In the genomic region with DNA sequence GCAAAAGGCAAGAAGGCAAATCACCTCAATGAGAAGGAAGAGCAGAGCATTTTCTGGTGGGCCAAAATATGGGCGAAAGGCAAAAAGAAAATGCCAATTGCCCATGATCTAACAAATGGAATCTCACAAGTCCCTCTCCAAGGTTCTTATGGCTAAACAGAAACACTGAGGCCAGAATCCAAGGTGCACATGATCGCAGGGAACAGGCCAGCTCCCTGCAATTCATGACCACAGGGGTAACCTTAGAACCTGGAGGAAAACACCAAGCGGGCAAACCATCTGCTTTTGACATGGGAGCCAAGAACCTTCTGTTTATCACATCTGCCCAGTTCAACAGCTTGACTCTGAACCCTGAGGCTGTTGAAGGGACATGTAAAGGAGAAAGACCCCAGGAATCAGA, we compare ENCODE assay signal across 16 cellular contexts.
A peak's percentile ranks its signal among the peaks of the same experiment; 100 is the strongest.
DNase-seq lines count a peak whose midpoint lies in the region; TF ChIP-seq lines count a peak whose summit lies in the region.
"Had no signal": no experiment of that assay in that cellular context is flagged by ENCODE, and none has a peak within 500 bp of the region (broad histone marks: within the 10 kb centered on the region; RNA-seq: fewer than 3 reads in every experiment).

No MANE protein-coding gene starts in this region.

- POLR2A ChIA-PET in activated CD4-positive, alpha-beta memory T cell treated with anti-CD3 and anti-CD28 coated beads, Interleukin-2, amount 10 ng/mL, durations not matched to agents 7 days and 5 days (lab: Charles Lee), result no interaction called here

- intact Hi-C loops in sigmoid colon (cut with DNase I) (no loop called here), lower leg skin (cut with DNase I; ENCODE audit: low total_unique reads) (no loop called here)

- H3K27me3 Mint-ChIP-seq in glutamatergic neuron (ENCODE audit: unreplicated experiment), result peaks cover 3% of the 10 kb centered on the region
- H3K27me3 Mint-ChIP-seq in activated CD4-positive, alpha-beta memory T cell treated with anti-CD3 and anti-CD28 coated beads, Interleukin-2, amount 10 ng/mL, durations not matched to agents 7 days and 5 days, result no peaks in the 10 kb centered on the region
- H3K27me3 Mint-ChIP-seq: CD4-positive, alpha-beta memory T cell had no signal

- H3K9me3 ChIP-seq in sigmoid colon, result no peaks in the 10 kb centered on the region
- H3K9me3 ChIP-seq: A549, BE2C had no signal

- peak overlapping the region; percentile 57 for H3K27ac Mint-ChIP-seq in glutamatergic neuron (ENCODE audit: unreplicated experiment)
- H3K27ac Mint-ChIP-seq in activated CD4-positive, alpha-beta memory T cell treated with anti-CD3 and anti-CD28 coated beads, Interleukin-2, amount 10 ng/mL, durations not matched to agents 7 days and 5 days, result no peak overlapping the region
- H3K27ac Mint-ChIP-seq: CD4-positive, alpha-beta memory T cell had no signal

- TF ChIP-seq POLR2A in sigmoid colon (IDR thresholded peaks at IDR 0.05), result no peak
- TF ChIP-seq POLR2A in lower leg skin (IDR thresholded peaks at IDR 0.05), result no peak

- H3K36me3 ChIP-seq in sigmoid colon, result peaks cover 76 to 100% (median 91%) of the 10 kb centered on the region in 4 donors

- peak; percentile 93 for DNase-seq in DMS 273 (lab: John Stamatoyannopoulos, UW; ENCODE audit: unreplicated experiment)
- peak; percentile 8 for DNase-seq in LHCN-M2 (ENCODE audit: low read depth)
- no peak for DNase-seq in glutamatergic neuron
- no peak for DNase-seq in sigmoid colon
- no peak for DNase-seq in lower leg skin (ENCODE audit: low spot score in 2 of 2)
- DNase-seq in activated CD4-positive, alpha-beta memory T cell treated with anti-CD3 and anti-CD28 coated beads, Interleukin-2, amount 10 ng/mL, durations not matched to agents 7 days and 5 days, result no peak
- DNase-seq in NAMALWA (ENCODE audit: low spot score), result no peak
- DNase-seq: BE2C; CD4-positive, alpha-beta memory T cell; DMS53; GOT3; H9; IMR-90 had no signal

- peaks cover 0 to 67% (median 49%) of the 10 kb centered on the region in 4 donors for H3K4me1 ChIP-seq in sigmoid colon
- H3K4me1 ChIP-seq: BE2C had no signal

- peaks cover 10% of the 10 kb centered on the region for H3K4me1 Mint-ChIP-seq in glutamatergic neuron (ENCODE audit: low read depth, unreplicated experiment)
- H3K4me1 Mint-ChIP-seq in activated CD4-positive, alpha-beta memory T cell treated with anti-CD3 and anti-CD28 coated beads, Interleukin-2, amount 10 ng/mL, durations not matched to agents 7 days and 5 days, result no peaks in the 10 kb centered on the region
- H3K4me1 Mint-ChIP-seq: CD4-positive, alpha-beta memory T cell had no signal

- CTCF ChIA-PET in activated CD4-positive, alpha-beta memory T cell treated with anti-CD3 and anti-CD28 coated beads, Interleukin-2, amount 10 ng/mL, durations not matched to agents 7 days and 5 days (lab: Charles Lee), result no interaction called here

- H3K27ac ChIP-seq in sigmoid colon, result peak overlapping the region in 3 of 4 donors; percentile 28 to 49 (median 43)
- H3K27ac ChIP-seq: C4-2B had no signal

- no peaks in the 10 kb centered on the region for H3K27me3 ChIP-seq in sigmoid colon
- H3K27me3 ChIP-seq: BE2C had no signal

- 97 to 99% methylated on average over 3 of the region's 3 CpGs for WGBS in sigmoid colon, 2 donors
- 95 to 97% methylated on average over 3 of the region's 3 CpGs for WGBS in lower leg skin, 2 donors

- no peak overlapping the region for H3K4me3 Mint-ChIP-seq in glutamatergic neuron (ENCODE audit: unreplicated experiment)
- H3K4me3 Mint-ChIP-seq in activated CD4-positive, alpha-beta memory T cell treated with anti-CD3 and anti-CD28 coated beads, Interleukin-2, amount 10 ng/mL, durations not matched to agents 7 days and 5 days, result no peak overlapping the region
- H3K4me3 Mint-ChIP-seq: H9 had no signal

- H3K4me3 ChIP-seq in sigmoid colon (no peak overlapping the region), lower leg skin (ENCODE audit: low read depth, poor library complexity, severe bottlenecking) (no peak overlapping the region)
- H3K4me3 ChIP-seq: A549, GM12878 had no signal

- TF ChIP-seq CTCF in glutamatergic neuron (IDR thresholded peaks at IDR 0.05; ENCODE audit: partially characterized antibody, unreplicated experiment) (no peak), sigmoid colon (IDR thresholded peaks at IDR 0.05) (no peak), lower leg skin (IDR thresholded peaks at IDR 0.05) (no peak)

- no peaks in the 10 kb centered on the region for H3K36me3 Mint-ChIP-seq in glutamatergic neuron (ENCODE audit: unreplicated experiment)
- H3K36me3 Mint-ChIP-seq in activated CD4-positive, alpha-beta memory T cell treated with anti-CD3 and anti-CD28 coated beads, Interleukin-2, amount 10 ng/mL, durations not matched to agents 7 days and 5 days (ENCODE audit: low read depth), result peaks cover 6% of the 10 kb centered on the region

- no peak for TF ChIP-seq EP300 in sigmoid colon (IDR thresholded peaks at IDR 0.05)

- H3K9me3 Mint-ChIP-seq in glutamatergic neuron (ENCODE audit: unreplicated experiment), result no peaks in the 10 kb centered on the region
- no peaks in the 10 kb centered on the region for H3K9me3 Mint-ChIP-seq in activated CD4-positive, alpha-beta memory T cell treated with anti-CD3 and anti-CD28 coated beads, Interleukin-2, amount 10 ng/mL, durations not matched to agents 7 days and 5 days
- H3K9me3 Mint-ChIP-seq: CD4-positive, alpha-beta memory T cell; H9 had no signal

Comparison
In these comparisons a context has a peak if more than half of its experiments do, and no peak if none do; other contexts are left out.
1. DNase-seq: peak in DMS 273 (single experiment) and LHCN-M2 (single experiment); none in glutamatergic neuron (single experiment), sigmoid colon (single experiment), lower leg skin (0 of 2), activated CD4-positive, alpha-beta memory T cell treated with anti-CD3 and anti-CD28 coated beads, Interleukin-2, amount 10 ng/mL, durations not matched to agents 7 days and 5 days (single experiment) and NAMALWA (single experiment).